Comparison of ENCODE assay signal across 8 cellular contexts in genomic region chr6:127855542-127856159, GRCh38. TPM values are rescaled to one million over a fixed set of nuclear protein-coding genes. Genes with fewer than 3 reads are reported as not detected.
DNase-seq lines count a peak whose midpoint lies in the region; ATAC-seq and TF ChIP-seq lines count a peak whose summit lies in the region.

No MANE protein-coding gene starts in this region.

- H3K4me1 ChIP-seq in foreskin keratinocyte: no peaks in the 10 kb centered on the region

- peak in 9 of 10 experiments; percentile 16 to 52 (median 37) for DNase-seq in CD4-positive, alpha-beta T cell
- peak; percentile 47 for DNase-seq in activated T-cell treated with anti-CD3 and anti-CD28 coated beads for 4 hours
- no peak for DNase-seq in foreskin keratinocyte
- DNase-seq in stimulated activated CD4-positive, alpha-beta T cell treated with anti-CD3 and anti-CD28 coated beads, Interleukin-4, amount 100 ng/mL, for 1 hour: peak; percentile 41
- no peak for DNase-seq in NCI-H1930 (lab: John Stamatoyannopoulos, UW)
- DNase-seq in cardiac septum (ENCODE audit: low spot score): no peak
- no peak for DNase-seq in NCI-H2227 treated with DMSO at 0.1 percent for 48 hours (lab: John Stamatoyannopoulos, UW)

- POLR2A ChIA-PET in CD4-positive, alpha-beta T cell (lab: Charles Lee): interaction anchor here (0.6 to 2.1 kb wide), 20 partner anchors 9 to 664 kb away, joined by 3 to 10 read pairs (median 4); partner anchors contain the start of genes PTPRK and THEMIS

- H3K27ac ChIP-seq in CD4-positive, alpha-beta T cell (ENCODE audit: low read depth, low read length): no peak overlapping the region
- H3K27ac ChIP-seq in foreskin keratinocyte: no peak overlapping the region

- H3K4me3 Mint-ChIP-seq in CD4-positive, alpha-beta T cell: peak overlapping the region; percentile 31

- peaks cover 61% of the 10 kb centered on the region for H3K36me3 Mint-ChIP-seq in CD4-positive, alpha-beta T cell (ENCODE audit: low read depth)

- peak; percentile 73 for ATAC-seq in CD4-positive, alpha-beta T cell (ENCODE audit: poor library complexity)
- ATAC-seq in HG02981 (IDR thresholded peaks at IDR 0.05; ENCODE audit: unreplicated experiment) (peak; percentile 51), foreskin keratinocyte (no peak)

- no peaks in the 10 kb centered on the region for H3K27me3 ChIP-seq in CD4-positive, alpha-beta T cell (ENCODE audit: control insufficient read depth, insufficient read depth, low read length)
- H3K27me3 ChIP-seq in foreskin keratinocyte: no peaks in the 10 kb centered on the region

- H3K9me3 Mint-ChIP-seq in CD4-positive, alpha-beta T cell: no peaks in the 10 kb centered on the region

- H3K27me3 Mint-ChIP-seq in CD4-positive, alpha-beta T cell: no peaks in the 10 kb centered on the region

- H3K9me3 ChIP-seq in CD4-positive, alpha-beta T cell (ENCODE audit: control insufficient read depth, low read length): no peaks in the 10 kb centered on the region

- H3K27ac Mint-ChIP-seq in CD4-positive, alpha-beta T cell: peak overlapping the region; percentile 69

- CTCF ChIA-PET in CD4-positive, alpha-beta T cell (lab: Charles Lee): interaction anchor here (0.6 to 3.7 kb wide), 33 partner anchors 9 to 875 kb away, joined by 3 to 22 read pairs (median 4); partner anchors contain the start of genes PTPRK and THEMIS

- intact Hi-C loops in CD4-positive, alpha-beta T cell (cut with DNase I, micrococcal nuclease): loop anchor here (1.0 to 10.0 kb wide), 12 partner anchors 37 to 877 kb away; partner anchors contain the start of gene PTPRK (in 1 of the 2)
- intact Hi-C loops in cardiac septum (cut with DNase I): no loop called here

- TF ChIP-seq CTCF in CD4-positive, alpha-beta T cell (IDR thresholded peaks at IDR 0.05): peak; percentile 74
- peak; percentile 66 for TF ChIP-seq CTCF in foreskin keratinocyte (conservative IDR thresholded peaks at IDR 0.05)

- peaks cover 86% of the 10 kb centered on the region for H3K4me1 Mint-ChIP-seq in CD4-positive, alpha-beta T cell (ENCODE audit: low read depth)

RNA-seq across cellular contexts. Expression of gene THEMIS, which starts 45.2 kb away (rescaled TPM):
- total RNA-seq in CD4-positive, alpha-beta T cell: 10 to 100 TPM; 25.0 to 25.3 TPM
- not detected in 2 replicates for total RNA-seq in foreskin keratinocyte
- polyA plus RNA-seq in foreskin keratinocyte: not detected in 2 replicates
- total RNA-seq in cardiac septum: 0.08 TPM

Comparison
In these comparisons a context has a peak if more than half of its experiments do, and no peak if none do; other contexts are left out.
1. DNase-seq: peak in CD4-positive, alpha-beta T cell (9 of 10), activated T-cell treated with anti-CD3 and anti-CD28 coated beads for 4 hours (single experiment) and stimulated activated CD4-positive, alpha-beta T cell treated with anti-CD3 and anti-CD28 coated beads, Interleukin-4, amount 100 ng/mL, for 1 hour (single experiment); none in foreskin keratinocyte (0 of 2), NCI-H1930 (0 of 2), cardiac septum (single experiment) and NCI-H2227 treated with DMSO at 0.1 percent for 48 hours (single experiment).
2. RNA of gene THEMIS, which starts 45.2 kb away (total RNA-seq): 25.0 to 25.3 TPM in CD4-positive, alpha-beta T cell; 0.08 TPM in cardiac septum (single experiment) and not detected in foreskin keratinocyte; every median in the first group is over 10 times any median in the second.